In the genomic region with DNA sequence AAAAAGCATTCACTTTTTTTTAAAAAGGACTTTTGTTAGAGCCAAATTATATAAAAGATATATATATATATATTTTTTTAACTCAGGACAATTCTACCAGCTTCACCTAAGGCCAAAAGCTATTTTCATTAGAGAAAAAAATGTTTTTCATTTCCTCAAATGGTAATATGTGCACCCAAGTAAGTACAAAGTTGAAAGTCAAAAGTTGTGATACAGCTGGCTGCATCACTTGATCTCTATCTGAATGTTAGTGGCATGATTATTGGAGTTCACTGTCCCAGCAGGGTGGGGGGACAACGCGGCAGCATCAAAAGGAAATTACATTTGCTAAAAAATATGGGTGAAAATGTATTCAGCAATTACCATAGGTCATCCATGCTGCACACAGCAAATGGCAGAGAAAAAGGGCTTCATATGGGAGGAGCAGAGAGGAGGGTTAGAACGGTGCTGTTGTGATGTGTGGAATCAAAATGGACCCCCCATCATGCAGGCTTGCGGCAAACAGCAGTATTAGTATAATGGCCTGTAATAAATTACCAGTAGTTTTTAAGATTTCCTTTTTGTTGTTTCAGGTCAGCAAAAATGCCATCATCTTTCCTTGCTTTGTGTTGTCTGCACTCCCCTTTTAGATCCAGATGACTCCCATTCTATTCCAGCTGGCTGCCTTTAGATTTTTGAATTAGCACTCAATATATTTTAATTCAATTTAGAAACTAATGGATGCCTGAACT, we compare ENCODE assay signal across 16 cellular contexts.
DNase-seq lines count a peak whose midpoint lies in the region; ATAC-seq and TF ChIP-seq lines count a peak whose summit lies in the region.
"Had no signal": no experiment of that assay in that cellular context is flagged by ENCODE, and none has a peak within 500 bp of the region (broad histone marks: within the 10 kb centered on the region; RNA-seq: fewer than 3 reads in every experiment).

No MANE protein-coding gene starts in this region.

- no peak overlapping the region for H3K23ac ChIP-seq in IMR-90 (ENCODE audit: low read depth, low read length)

- dilution Hi-C loops in IMR-90 (cut with HindIII; ENCODE audit: low sequenced_read_pairs, unreplicated experiment) = no loop called here

- no peak for TF ChIP-seq POLR2A in IMR-90 (IDR thresholded peaks at IDR 0.05; ENCODE audit: low read depth, low read length)

- peak overlapping the region; percentile 61; the same call in 2 of the 3 replicates for H2BK15ac ChIP-seq in IMR-90 (ENCODE audit: low read depth, low read length)

- no peak for ATAC-seq in IMR-90 (ENCODE audit: low read depth)
- ATAC-seq in activated B cell treated with CpG ODN at 0.5 μM for 24 hours (ENCODE audit: low read depth) = peak; percentile 28
- ATAC-seq in HG03095 (IDR thresholded peaks at IDR 0.05; ENCODE audit: unreplicated experiment) = no peak
- no peak for ATAC-seq in HG03378 (IDR thresholded peaks at IDR 0.05; ENCODE audit: unreplicated experiment)
- ATAC-seq: A549, GM12878 had no signal

- peak overlapping the region in 1 of 2 experiments; percentile 31; a peak in 2 of 4 replicates for H4K8ac ChIP-seq in IMR-90 (ENCODE audit: low read depth in 2 of 2, low read length in 2 of 2)

- H3K4me1 Mint-ChIP-seq in activated B cell treated with CpG ODN at 0.5 μM for 24 hours (peaks cover 29% of the 10 kb centered on the region), immature natural killer cell (peaks cover 36 to 49% of the 10 kb centered on the region in 2 donors), CD14-positive monocyte (no peaks in the 10 kb centered on the region)
- H3K4me1 Mint-ChIP-seq: CD4-positive, CD25-positive, alpha-beta regulatory T cell had no signal

- no peaks in the 10 kb centered on the region for H3K36me3 ChIP-seq in IMR-90 (ENCODE audit: control insufficient read depth, insufficient read depth, low read length)
- H3K36me3 ChIP-seq: BLaER1, HAP-1 had no signal

- no peaks in the 10 kb centered on the region for H3K27me3 ChIP-seq in IMR-90 (ENCODE audit: control insufficient read depth, insufficient read depth, low read length)
- H3K27me3 ChIP-seq: BLaER1 had no signal

- no peak overlapping the region for H3K4me2 ChIP-seq in IMR-90 (ENCODE audit: low read depth, low read length)
- H3K4me2 ChIP-seq: A549, BLaER1 had no signal

- CTCF ChIA-PET in IMR-90 (lab: Yijun Ruan, JAX) = no interaction called here
- CTCF ChIA-PET in activated B cell treated with CpG ODN at 0.5 μM for 24 hours (lab: Charles Lee) = interaction anchor here (1.5 kb wide), 1 partner anchor 63 kb away, joined by 4 read pairs; no protein-coding TSS in a partner anchor

- H4K91ac ChIP-seq in IMR-90 (ENCODE audit: insufficient read depth, low read depth, low read length) = peak overlapping the region; percentile 83; the same call in 1 of the 2 replicates

- peak overlapping the region; percentile 74 for H3K4ac ChIP-seq in IMR-90 (ENCODE audit: low read depth, low read length)

- no peak overlapping the region for H2AK9ac ChIP-seq in IMR-90 (replicated peaks; ENCODE audit: low read depth, low read length, poor library complexity)

- H3K36me3 Mint-ChIP-seq in activated B cell treated with CpG ODN at 0.5 μM for 24 hours (ENCODE audit: low read depth) (no peaks in the 10 kb centered on the region), immature natural killer cell (peaks cover 0 to 9% (median 3%) of the 10 kb centered on the region in 3 donors), CD14-positive monocyte (no peaks in the 10 kb centered on the region)
- H3K36me3 Mint-ChIP-seq: CD4-positive, CD25-positive, alpha-beta regulatory T cell had no signal

- WGBS in IMR-90 (ENCODE audit: extremely low coverage in 2 of 2, insufficient read length in 1 of 2), 2 experiments = no CpG with 5 or more reads among the region's 4 CpGs

- H3K4me1 ChIP-seq in IMR-90 (ENCODE audit: control insufficient read depth, insufficient read depth, low read length) = peaks cover 5% of the 10 kb centered on the region; the same call in 1 of the 2 replicates
- H3K4me1 ChIP-seq: A549, BLaER1, HAP-1 had no signal

- no peaks in the 10 kb centered on the region; the same call in 1 of the 2 replicates for H3K9me3 ChIP-seq in IMR-90 (ENCODE audit: control insufficient read depth, insufficient read depth, low read length)
- H3K9me3 ChIP-seq: A549, BLaER1, HAP-1 had no signal

- POLR2A ChIA-PET in IMR-90 (lab: Charles Lee; ENCODE audit: unreplicated experiment) = no interaction called here
- POLR2A ChIA-PET in activated B cell treated with CpG ODN at 0.5 μM for 24 hours (lab: Charles Lee) = interaction anchor here (1.6 kb wide), 1 partner anchor 156 kb away, joined by 3 read pairs; no protein-coding TSS in a partner anchor

- intact Hi-C loops in IMR-90 (cut with micrococcal nuclease) = no loop called here
- intact Hi-C loops in activated B cell treated with CpG ODN at 0.5 μM for 24 hours (cut with micrococcal nuclease) = no loop called here
- intact Hi-C loops in CD14-positive monocyte (cut with micrococcal nuclease) = no loop called here

- H3K18ac ChIP-seq in IMR-90 (ENCODE audit: low read depth, low read length) = peak overlapping the region; percentile 68; the same call in 1 of the 2 replicates

- TF ChIP-seq CTCF in IMR-90 (conservative IDR thresholded peaks at IDR 0.05; ENCODE audit: low read depth, low read length) (no peak), activated B cell treated with CpG ODN at 0.5 μM for 24 hours (IDR thresholded peaks at IDR 0.05) (no peak), CD14-positive monocyte (IDR thresholded peaks at IDR 0.05) (no peak)

- peak overlapping the region; percentile 65; the same call in 1 of the 2 replicates for H2BK20ac ChIP-seq in IMR-90 (ENCODE audit: low read depth, low read length)

- no peak for TF ChIP-seq RAD21 in IMR-90 (IDR thresholded peaks at IDR 0.05; ENCODE audit: low read length)

- no peak overlapping the region for H3K56ac ChIP-seq in IMR-90 (ENCODE audit: extremely low read depth, insufficient read depth, low read length)

- no peaks in the 10 kb centered on the region for H3K79me1 ChIP-seq in IMR-90 (ENCODE audit: low read depth in 1 of 2, low read length in 2 of 2)

- H2BK120ac ChIP-seq in IMR-90 (ENCODE audit: low read depth, low read length) = peak overlapping the region; percentile 72; the same call in 1 of the 2 replicates

- no peaks in the 10 kb centered on the region for H3K9me1 ChIP-seq in IMR-90 (ENCODE audit: insufficient read depth, low read length)

- H4K20me1 ChIP-seq in IMR-90 (ENCODE audit: insufficient read depth, low read length) = no peaks in the 10 kb centered on the region
- H4K20me1 ChIP-seq: BLaER1 had no signal

- H3K14ac ChIP-seq in IMR-90 (replicated peaks; ENCODE audit: low read depth, low read length) = 0 out of 2 replicates have a peak overlapping the region, but pooled peaks have one; percentile 31

- H3K9me3 Mint-ChIP-seq in activated B cell treated with CpG ODN at 0.5 μM for 24 hours (no peaks in the 10 kb centered on the region), immature natural killer cell (peaks cover 0 to 5% (median 0%) of the 10 kb centered on the region in 6 donors), CD14-positive monocyte (peaks cover 0 to 4% (median 2%) of the 10 kb centered on the region in 7 donors)

- H3K4me3 ChIP-seq in IMR-90 (ENCODE audit: insufficient read depth, low read depth, low read length) = no peak overlapping the region
- H3K4me3 ChIP-seq: A549, BLaER1, GM12878, HAP-1 had no signal

- in situ Hi-C loops in IMR-90 (cut with MboI; ENCODE audit: low sequenced_read_pairs) = no loop called here

- no peak overlapping the region for H2AFZ ChIP-seq in IMR-90 (replicated peaks; ENCODE audit: low read length, poor library complexity)

- DNase-seq in IMR-90 = no peak
- DNase-seq in activated B cell treated with CpG ODN at 0.5 μM for 24 hours = no peak
- DNase-seq in immature natural killer cell = no peak
- DNase-seq in pulmonary artery endothelial cell (ENCODE audit: low read depth, low spot score) = peak; percentile 8
- no peak for DNase-seq in CD14-positive monocyte (ENCODE audit: low spot score)
- DNase-seq in NCI-H1436 treated with DMSO at 0.1 percent for 48 hours (lab: John Stamatoyannopoulos, UW) = no peak
- DNase-seq: Calu3; CD4-positive, CD25-positive, alpha-beta regulatory T cell; DMS 273 treated with DMSO at 0.1 percent for 48 hours; KBM-7 had no signal

- H2BK5ac ChIP-seq in IMR-90 (ENCODE audit: low read depth, low read length, poor library complexity, severe bottlenecking) = no peak overlapping the region

- H3K27me3 Mint-ChIP-seq in activated B cell treated with CpG ODN at 0.5 μM for 24 hours (peaks cover 3% of the 10 kb centered on the region), immature natural killer cell (ENCODE audit: low read depth in 3 of 3) (peaks cover 4 to 8% (median 7%) of the 10 kb centered on the region in 3 donors), CD14-positive monocyte (ENCODE audit: low read depth in 3 of 3) (peaks cover 0 to 3% (median 1%) of the 10 kb centered on the region in 3 donors)
- H3K27me3 Mint-ChIP-seq: CD4-positive, CD25-positive, alpha-beta regulatory T cell had no signal

- peak overlapping the region; percentile 18 for H4K5ac ChIP-seq in IMR-90 (ENCODE audit: low read depth, low read length)

- H3K4me3 Mint-ChIP-seq in activated B cell treated with CpG ODN at 0.5 μM for 24 hours = peak overlapping the region; percentile 60
- peak overlapping the region in 3 of 5 donors; percentile 18 to 45 (median 20) for H3K4me3 Mint-ChIP-seq in immature natural killer cell
- H3K4me3 Mint-ChIP-seq in CD14-positive monocyte = no peak overlapping the region
- H3K4me3 Mint-ChIP-seq: CD4-positive, CD25-positive, alpha-beta regulatory T cell had no signal

- no TSS peak for BruUV-seq in IMR-90 (replicated peaks; lab: Mats Ljungman, UMichigan)

- peak overlapping the region; percentile 41; the same call in 1 of the 2 replicates for H3K27ac ChIP-seq in IMR-90 (ENCODE audit: insufficient read depth, low read length)
- H3K27ac ChIP-seq: A549, BLaER1 had no signal

- H2AK5ac ChIP-seq in IMR-90 (ENCODE audit: low read depth, low read length) = peak overlapping the region; percentile 65; the same call in 1 of the 2 replicates

- no peak overlapping the region for H3K9ac ChIP-seq in IMR-90 (ENCODE audit: low read depth, low read length)
- H3K9ac ChIP-seq: BLaER1 had no signal

- H3K27ac Mint-ChIP-seq in activated B cell treated with CpG ODN at 0.5 μM for 24 hours = no peak overlapping the region
- H3K27ac Mint-ChIP-seq in immature natural killer cell = peak overlapping the region in 5 of 6 donors; percentile 22 to 98 (median 93)
- H3K27ac Mint-ChIP-seq in CD14-positive monocyte = no peak overlapping the region
- H3K27ac Mint-ChIP-seq: CD4-positive, CD25-positive, alpha-beta regulatory T cell had no signal

TF ChIP-seq in IMR-90, 13 proteins besides CTCF, POLR2A, EP300 and RAD21 (continues in another document):
- TF ChIP-seq NFE2L2 (IDR thresholded peaks at IDR 0.05; ENCODE audit: low read depth, low read length) (no peak), MAFK (IDR thresholded peaks at IDR 0.05; ENCODE audit: low read depth, low read length) (no peak)

Comparison
In these comparisons a context has a peak if more than half of its experiments do, and no peak if none do; other contexts are left out.
1. H3K27ac Mint-ChIP-seq: peak in immature natural killer cell (5 of 6); none in activated B cell treated with CpG ODN at 0.5 μM for 24 hours (single experiment) and CD14-positive monocyte (0 of 7).
2. H3K4me3 Mint-ChIP-seq: peak in activated B cell treated with CpG ODN at 0.5 μM for 24 hours (single experiment) and immature natural killer cell (3 of 5); none in CD14-positive monocyte (0 of 2).